34 cellular contexts compared by ENCODE assay signal in the genomic region with DNA sequence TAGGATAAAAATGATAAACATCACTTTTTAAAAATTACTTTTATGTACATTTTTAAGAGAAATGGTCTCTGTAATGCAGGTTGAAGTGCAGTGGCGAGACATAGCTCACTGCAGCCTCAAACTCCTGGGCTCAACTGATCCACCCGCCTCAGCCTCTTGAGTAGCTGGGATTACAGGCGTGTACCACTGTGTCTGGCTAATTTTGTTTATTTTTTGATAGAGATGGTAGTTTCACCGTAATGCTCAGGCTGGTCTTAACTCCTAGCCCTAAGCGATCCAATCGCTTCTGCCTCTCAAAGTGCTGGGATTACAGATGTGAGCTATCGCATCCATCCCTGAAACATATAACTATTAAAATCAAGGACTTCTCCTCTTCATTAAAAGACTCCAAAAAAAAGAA.
"Had no signal": no experiment of that assay in that cellular context is flagged by ENCODE, and none has a peak within 500 bp of the region (broad histone marks: within the 10 kb centered on the region; RNA-seq: fewer than 3 reads in every experiment).

No MANE protein-coding gene starts in this region.

- H3K9ac ChIP-seq: KMS-11 had no signal

- H3K9me3 Mint-ChIP-seq: activated CD4-positive, alpha-beta T cell treated with anti-CD3 and anti-CD28 coated beads, Interleukin-2, amount 10 ng/mL, durations not matched to agents 7 days and 5 days; activated naive CD4-positive, alpha-beta T cell treated with anti-CD3 and anti-CD28 coated beads for 36 hours; activated naive CD8-positive, alpha-beta T cell treated with anti-CD3 and anti-CD28 coated beads for 36 hours; activated T-cell treated with anti-CD3 and anti-CD28 coated beads, Interleukin-2, amount 50 U/mL, for 4 hours; activated T-helper 1 cell treated with anti-CD3 and anti-CD28 coated beads, Interleukin-12 subunit alpha, Interleukin-12 subunit beta, Interleukin-2, Interleukin-4 antibody, amounts not matched to agents 30 ng/mL and 10 ng/mL and 1 ng/mL, durations not matched to agents 14 hours and 24 hours and 36 hours had no signal

- H3K27me3 Mint-ChIP-seq: activated CD4-positive, alpha-beta T cell treated with anti-CD3 and anti-CD28 coated beads for 36 hours; activated CD4-positive, alpha-beta T cell treated with anti-CD3 and anti-CD28 coated beads, Interleukin-2, amount 10 ng/mL, durations not matched to agents 7 days and 5 days; activated naive CD8-positive, alpha-beta T cell treated with anti-CD3 and anti-CD28 coated beads for 36 hours had no signal

- H2AFZ ChIP-seq: PC-9 had no signal

- H3K27me3 ChIP-seq: cardiac muscle cell had no signal

- H3K27ac ChIP-seq: cardiac muscle cell, KMS-11, PC-9, RWPE1 had no signal

- H3K4me3 Mint-ChIP-seq: activated CD4-positive, alpha-beta T cell treated with anti-CD3 and anti-CD28 coated beads for 36 hours; activated CD4-positive, alpha-beta T cell treated with anti-CD3 and anti-CD28 coated beads, Interleukin-2, amount 10 ng/mL, durations not matched to agents 7 days and 5 days; activated CD8-positive, alpha-beta T cell treated with anti-CD3 and anti-CD28 coated beads, Interleukin-2, amount 10 ng/mL, durations not matched to agents 7 days and 5 days; activated naive CD4-positive, alpha-beta T cell treated with anti-CD3 and anti-CD28 coated beads for 36 hours; activated naive CD8-positive, alpha-beta T cell treated with anti-CD3 and anti-CD28 coated beads for 36 hours; activated T-cell treated with anti-CD3 and anti-CD28 coated beads, Interleukin-2, amount 50 U/mL, for 4 hours; activated T-helper 1 cell treated with anti-CD3 and anti-CD28 coated beads, Interleukin-12 subunit alpha, Interleukin-12 subunit beta, Interleukin-2, Interleukin-4 antibody, amounts not matched to agents 30 ng/mL and 10 ng/mL and 1 ng/mL, durations not matched to agents 14 hours and 24 hours and 36 hours had no signal

- FAIRE-seq: RCC 7860 had no signal

- H3K4me3 ChIP-seq: cardiac muscle cell, PC-9 had no signal

- ATAC-seq: activated CD4-positive, alpha-beta T cell treated with anti-CD3 and anti-CD28 coated beads for 36 hours; activated CD4-positive, CD25-positive, alpha-beta regulatory T cell treated with anti-CD3 and anti-CD28 coated beads, Interleukin-2, amount 50 U/mL, for 24 hours; activated CD8-positive, alpha-beta T cell treated with anti-CD3 and anti-CD28 coated beads, Interleukin-2, amount 10 ng/mL, durations not matched to agents 7 days and 5 days; activated T-cell treated with anti-CD3 and anti-CD28 coated beads, Interleukin-2, amount 50 U/mL, for 4 hours; Right ventricle myocardium inferior had no signal

- H3K4me1 Mint-ChIP-seq: activated CD4-positive, alpha-beta T cell treated with anti-CD3 and anti-CD28 coated beads, Interleukin-2, amount 10 ng/mL, durations not matched to agents 7 days and 5 days; activated naive CD8-positive, alpha-beta T cell treated with anti-CD3 and anti-CD28 coated beads for 36 hours had no signal

- H3K27ac Mint-ChIP-seq: activated CD4-positive, alpha-beta T cell treated with anti-CD3 and anti-CD28 coated beads for 36 hours; activated CD4-positive, alpha-beta T cell treated with anti-CD3 and anti-CD28 coated beads, Interleukin-2, amount 10 ng/mL, durations not matched to agents 7 days and 5 days; activated CD8-positive, alpha-beta T cell treated with anti-CD3 and anti-CD28 coated beads, Interleukin-2, amount 10 ng/mL, durations not matched to agents 7 days and 5 days; activated naive CD4-positive, alpha-beta T cell treated with anti-CD3 and anti-CD28 coated beads for 36 hours; activated naive CD8-positive, alpha-beta T cell treated with anti-CD3 and anti-CD28 coated beads for 36 hours; activated T-helper 1 cell treated with anti-CD3 and anti-CD28 coated beads, Interleukin-12 subunit alpha, Interleukin-12 subunit beta, Interleukin-2, Interleukin-4 antibody, amounts not matched to agents 30 ng/mL and 10 ng/mL and 1 ng/mL, durations not matched to agents 14 hours and 24 hours and 36 hours had no signal

- H3K4me2 ChIP-seq: KMS-11, PC-9 had no signal

- DNase-seq: activated CD4-positive, alpha-beta T cell treated with anti-CD3 and anti-CD28 coated beads for 36 hours; activated CD4-positive, alpha-beta T cell treated with anti-CD3 and anti-CD28 coated beads, Interleukin-2, amount 10 ng/mL, durations not matched to agents 7 days and 5 days; activated CD4-positive, alpha-beta T cell treated with anti-CD3 and anti-CD28 coated beads, Interleukin-2, amount 50 U/mL, for 48 hours; activated CD8-positive, alpha-beta memory T cell treated with anti-CD3 and anti-CD28 coated beads, Interleukin-2, amount 50 U/mL, for 4 hours; activated CD8-positive, alpha-beta T cell treated with anti-CD3 and anti-CD28 coated beads, Interleukin-2, amount 10 ng/mL, durations not matched to agents 7 days and 5 days; activated gamma-delta T cell treated with Interleukin-2 at 50 U/mL for 16 hours; activated naive CD4-positive, alpha-beta T cell treated with anti-CD3 and anti-CD28 coated beads for 36 hours; activated naive CD8-positive, alpha-beta T cell treated with anti-CD3 and anti-CD28 coated beads for 36 hours; activated T-cell treated with anti-CD3 and anti-CD28 coated beads for 4 hours; activated T-cell treated with anti-CD3 and anti-CD28 coated beads, Interleukin-2, amount 50 U/mL, for 4 hours; amniotic stem cell; aorta; cerebellar nuclear complex; MM.1S; MV-4-11; NCI-H1092; NCI-H1436 treated with DMSO at 0.1 percent for 48 hours; NCI-H1694 treated with DMSO at 0.1 percent for 48 hours; NCI-H2029; NCI-H510A; NCI-H526; NCI-H748 treated with DMSO at 0.1 percent for 48 hours; PC-9; SIG-M5; SW 1271; T-helper 1 cell; T1000 had no signal
